In genomic region chr1:67230539-67230938, GRCh38 we compare ENCODE assay signal across 18 cellular contexts.
DNase-seq lines count a peak whose midpoint lies in the region; ATAC-seq and TF ChIP-seq lines count a peak whose summit lies in the region.
"Had no signal": no experiment of that assay in that cellular context is flagged by ENCODE, and none has a peak within 500 bp of the region (broad histone marks: within the 10 kb centered on the region; RNA-seq: fewer than 3 reads in every experiment).

No MANE protein-coding gene starts in this region.

- no peak overlapping the region for H3K27ac Mint-ChIP-seq in activated naive CD4-positive, alpha-beta T cell treated with anti-CD3 and anti-CD28 coated beads for 36 hours
- peak overlapping the region; percentile 59 for H3K27ac Mint-ChIP-seq in stimulated activated effector memory CD8-positive, alpha-beta T cell treated with anti-CD3 and anti-CD28 coated beads, Interleukin-12 subunit alpha, Interleukin-12 subunit beta, amount 100 ng/mL, for 72 hours
- no peak overlapping the region for H3K27ac Mint-ChIP-seq in endothelial cell (ENCODE audit: unreplicated experiment)
- H3K27ac Mint-ChIP-seq: CD4-positive, alpha-beta memory T cell had no signal

- CTCF ChIA-PET in activated naive CD4-positive, alpha-beta T cell treated with anti-CD3 and anti-CD28 coated beads for 36 hours (lab: Charles Lee): interaction anchor here (3.5 to 3.9 kb wide), 2 partner anchors 17 to 271 kb away, joined by 15 to 24 read pairs; no protein-coding TSS in a partner anchor
- CTCF ChIA-PET in RWPE1 (lab: Yijun Ruan, JAX): interaction anchor here (0.6 to 1.4 kb wide), 2 partner anchors 270 to 325 kb away, joined by 4 to 5 read pairs; no protein-coding TSS in a partner anchor

- peaks cover 14% of the 10 kb centered on the region for H3K36me3 Mint-ChIP-seq in activated naive CD4-positive, alpha-beta T cell treated with anti-CD3 and anti-CD28 coated beads for 36 hours (ENCODE audit: low read depth)
- H3K36me3 Mint-ChIP-seq in stimulated activated effector memory CD8-positive, alpha-beta T cell treated with anti-CD3 and anti-CD28 coated beads, Interleukin-12 subunit alpha, Interleukin-12 subunit beta, amount 100 ng/mL, for 72 hours: peaks cover 23% of the 10 kb centered on the region
- no peaks in the 10 kb centered on the region for H3K36me3 Mint-ChIP-seq in endothelial cell (ENCODE audit: low read depth, unreplicated experiment)
- H3K36me3 Mint-ChIP-seq: CD4-positive, alpha-beta memory T cell had no signal

- no peak overlapping the region for H3K4me3 Mint-ChIP-seq in activated naive CD4-positive, alpha-beta T cell treated with anti-CD3 and anti-CD28 coated beads for 36 hours
- no peak overlapping the region for H3K4me3 Mint-ChIP-seq in stimulated activated effector memory CD8-positive, alpha-beta T cell treated with anti-CD3 and anti-CD28 coated beads, Interleukin-12 subunit alpha, Interleukin-12 subunit beta, amount 100 ng/mL, for 72 hours
- no peak overlapping the region for H3K4me3 Mint-ChIP-seq in endothelial cell (ENCODE audit: unreplicated experiment)
- H3K4me3 Mint-ChIP-seq: CD4-positive, alpha-beta memory T cell had no signal

- POLR2A ChIA-PET in RWPE1 (lab: Yijun Ruan, JAX; ENCODE audit: low non-redundant PET): no interaction called here

- no peaks in the 10 kb centered on the region for H3K27me3 Mint-ChIP-seq in activated naive CD4-positive, alpha-beta T cell treated with anti-CD3 and anti-CD28 coated beads for 36 hours (ENCODE audit: low read depth)
- no peaks in the 10 kb centered on the region for H3K27me3 Mint-ChIP-seq in endothelial cell (ENCODE audit: unreplicated experiment)
- H3K27me3 Mint-ChIP-seq: CD4-positive, alpha-beta memory T cell had no signal

- TF ChIP-seq CTCF in RWPE1 (conservative IDR thresholded peaks at IDR 0.05; ENCODE audit: low read depth) (no peak), endothelial cell (IDR thresholded peaks at IDR 0.05; ENCODE audit: unreplicated experiment) (no peak)

- ATAC-seq in esophagus mucosa: peak; percentile 93
- ATAC-seq in stimulated activated effector memory CD8-positive, alpha-beta T cell treated with anti-CD3 and anti-CD28 coated beads, Interleukin-12 subunit alpha, Interleukin-12 subunit beta, amount 100 ng/mL, for 72 hours: no peak
- ATAC-seq: GM12878, Right ventricle myocardium inferior had no signal

- intact Hi-C loops in activated naive CD4-positive, alpha-beta T cell treated with anti-CD3 and anti-CD28 coated beads for 36 hours (cut with micrococcal nuclease): loop anchor here (5.0 kb wide), 1 partner anchor 532 kb away; no protein-coding TSS in a partner anchor

- H3K27ac ChIP-seq in RWPE1: no peak overlapping the region

- H3K9me3 Mint-ChIP-seq in activated naive CD4-positive, alpha-beta T cell treated with anti-CD3 and anti-CD28 coated beads for 36 hours: no peaks in the 10 kb centered on the region
- no peaks in the 10 kb centered on the region for H3K9me3 Mint-ChIP-seq in stimulated activated effector memory CD8-positive, alpha-beta T cell treated with anti-CD3 and anti-CD28 coated beads, Interleukin-12 subunit alpha, Interleukin-12 subunit beta, amount 100 ng/mL, for 72 hours
- H3K9me3 Mint-ChIP-seq in endothelial cell (ENCODE audit: unreplicated experiment): no peaks in the 10 kb centered on the region
- H3K9me3 Mint-ChIP-seq: CD4-positive, alpha-beta memory T cell had no signal

- peak; percentile 9 for DNase-seq in activated naive CD4-positive, alpha-beta T cell treated with anti-CD3 and anti-CD28 coated beads for 36 hours
- DNase-seq in activated naive CD4-positive, alpha-beta T cell treated with anti-CD3 and anti-CD28 coated beads, Interleukin-2, amount 50 U/mL, for 16 hours: no peak
- DNase-seq in RWPE1 (ENCODE audit: low spot score) (peak; percentile 50), DMS153 treated with DMSO at 0.1 percent for 48 hours (lab: John Stamatoyannopoulos, UW; ENCODE audit: unreplicated experiment) (no peak), endothelial cell (ENCODE audit: low spot score) (no peak)
- DNase-seq in stimulated activated effector memory CD8-positive, alpha-beta T cell treated with anti-CD3 and anti-CD28 coated beads, Interleukin-12 subunit alpha, Interleukin-12 subunit beta, amount 100 ng/mL, for 72 hours (ENCODE audit: low spot score in 2 of 2): no peak
- no peak for DNase-seq in effector CD8-positive, alpha-beta T cell (lab: John Stamatoyannopoulos, UW)
- DNase-seq: CD4-positive, alpha-beta memory T cell; DND-41; GOT3; MV-4-11; NCI-H1417; NCI-H187 treated with DMSO at 0.1 percent for 48 hours; NCI-H446 treated with DMSO at 0.1 percent for 48 hours; NCI-H774 had no signal

- H3K4me1 Mint-ChIP-seq in activated naive CD4-positive, alpha-beta T cell treated with anti-CD3 and anti-CD28 coated beads for 36 hours (ENCODE audit: low read depth): peaks cover 41% of the 10 kb centered on the region
- H3K4me1 Mint-ChIP-seq in stimulated activated effector memory CD8-positive, alpha-beta T cell treated with anti-CD3 and anti-CD28 coated beads, Interleukin-12 subunit alpha, Interleukin-12 subunit beta, amount 100 ng/mL, for 72 hours: peaks cover 30% of the 10 kb centered on the region
- H3K4me1 Mint-ChIP-seq in endothelial cell (ENCODE audit: unreplicated experiment): no peaks in the 10 kb centered on the region

Comparison
In these comparisons a context has a peak if more than half of its experiments do, and no peak if none do; other contexts are left out.
1. DNase-seq: peak in activated naive CD4-positive, alpha-beta T cell treated with anti-CD3 and anti-CD28 coated beads for 36 hours (single experiment) and RWPE1 (single experiment); none in activated naive CD4-positive, alpha-beta T cell treated with anti-CD3 and anti-CD28 coated beads, Interleukin-2, amount 50 U/mL, for 16 hours (single experiment), stimulated activated effector memory CD8-positive, alpha-beta T cell treated with anti-CD3 and anti-CD28 coated beads, Interleukin-12 subunit alpha, Interleukin-12 subunit beta, amount 100 ng/mL, for 72 hours (0 of 2), DMS153 treated with DMSO at 0.1 percent for 48 hours (single experiment), endothelial cell (single experiment) and effector CD8-positive, alpha-beta T cell (single experiment).